22 cellular contexts compared by ENCODE assay signal in genomic region chr14:95250126-95250824, GRCh38.
DNase-seq lines count a peak whose midpoint lies in the region; ATAC-seq and TF ChIP-seq lines count a peak whose summit lies in the region.
"Had no signal": no experiment of that assay in that cellular context is flagged by ENCODE, and none has a peak within 500 bp of the region (broad histone marks: within the 10 kb centered on the region; RNA-seq: fewer than 3 reads in every experiment).

No MANE protein-coding gene starts in this region.

- no peak for TF ChIP-seq EP300 in ovary (IDR thresholded peaks at IDR 0.05)

- peak overlapping the region; percentile 41; the same call in 1 of the 2 replicates for H2AFZ ChIP-seq in OCI-LY7 (ENCODE audit: low read length)

- no peaks in the 10 kb centered on the region for H3K79me2 ChIP-seq in OCI-LY7 (ENCODE audit: insufficient read depth, low read depth, low read length)

- no TSS peak for BruUV-seq in OCI-LY7 (replicated peaks; lab: Mats Ljungman, UMichigan)

- H3K36me3 ChIP-seq in OCI-LY7 (ENCODE audit: insufficient read depth, low read length) (no peaks in the 10 kb centered on the region), ovary (no peaks in the 10 kb centered on the region)
- H3K36me3 ChIP-seq: neutrophil, tibial artery had no signal

- no peak for TF ChIP-seq POLR2A in ovary (IDR thresholded peaks at IDR 0.05)

- no peak for ATAC-seq in HG03159 (IDR thresholded peaks at IDR 0.05; ENCODE audit: unreplicated experiment)
- ATAC-seq: effector memory CD8-positive, alpha-beta T cell had no signal

- DNase-seq in NCI-H510A treated with DMSO at 0.1 percent for 48 hours (lab: John Stamatoyannopoulos, UW): peak; percentile 48
- DNase-seq in NCI-H510A (lab: John Stamatoyannopoulos, UW): no peak
- peak; percentile 14 for DNase-seq in OCI-LY7 (ENCODE audit: low spot score)
- peak; percentile 14 for DNase-seq in kidney glomerular epithelial cell (lab: John Stamatoyannopoulos, UW)
- DNase-seq in ovary: no peak
- DNase-seq in T-helper 2 cell: no peak
- no peak for DNase-seq in GM19238 (ENCODE audit: insufficient read length, low spot score)
- DNase-seq: activated CD4-positive, alpha-beta T cell treated with anti-CD3 and anti-CD28 coated beads, Interleukin-2, amount 50 U/mL, for 48 hours; activated naive CD4-positive, alpha-beta T cell; activated T-cell treated with anti-CD3 and anti-CD28 coated beads for 4 hours; CD4-positive, alpha-beta T cell; cerebellar nuclear complex; effector memory CD8-positive, alpha-beta T cell; IMR-90; NCI-H1048; NCI-H2227 treated with DMSO at 0.1 percent for 48 hours; Right ventricle myocardium superior; T-helper 1 cell had no signal

- intact Hi-C loops in OCI-LY7 (cut with micrococcal nuclease; ENCODE audit: unreplicated experiment): no loop called here
- intact Hi-C loops in ovary (cut with DNase I): no loop called here

- CTCF ChIA-PET in OCI-LY7 (lab: Charles Lee; ENCODE audit: unreplicated experiment): no interaction called here

- 24 to 40% (median 31%) methylated on average over 6 of the region's 6 CpGs for WGBS in ovary, 3 donors

- H4K20me1 ChIP-seq in OCI-LY7 (ENCODE audit: insufficient read depth, low read length): no peaks in the 10 kb centered on the region

- H3K4me1 ChIP-seq in OCI-LY7 (ENCODE audit: insufficient read depth, low read length, poor library complexity, severe bottlenecking) (peaks cover 29% of the 10 kb centered on the region), ovary (ENCODE audit: insufficient read depth) (no peaks in the 10 kb centered on the region)

- TF ChIP-seq CTCF in OCI-LY7 (conservative IDR thresholded peaks at IDR 0.05; ENCODE audit: low read length) (no peak), ovary (IDR thresholded peaks at IDR 0.05) (no peak)

- no peaks in the 10 kb centered on the region for H3K27me3 ChIP-seq in ovary
- H3K27me3 ChIP-seq: neutrophil, tibial artery had no signal

- no peak overlapping the region for H3K4me3 ChIP-seq in OCI-LY7 (ENCODE audit: low read depth, low read length, poor library complexity, severe bottlenecking)
- H3K4me3 ChIP-seq in ovary: no peak overlapping the region
- H3K4me3 ChIP-seq: tibial artery had no signal

- no peaks in the 10 kb centered on the region for H3K9me2 ChIP-seq in OCI-LY7 (ENCODE audit: insufficient read depth, low read length)

- H3K27ac ChIP-seq in OCI-LY7 (ENCODE audit: low read depth, low read length, poor library complexity, severe bottlenecking): no peak overlapping the region
- no peak overlapping the region for H3K27ac ChIP-seq in ovary
- H3K27ac ChIP-seq: HL-60, neutrophil, tibial artery had no signal

- H3K4me2 ChIP-seq in OCI-LY7 (ENCODE audit: low read length): peak overlapping the region; percentile 38

- POLR2A ChIA-PET in OCI-LY7 (lab: Charles Lee): interaction anchor here (0.6 to 1.0 kb wide), 2 partner anchors 26 to 99 kb away, joined by 3 to 4 read pairs; no protein-coding TSS in a partner anchor

- H3K9me3 ChIP-seq in OCI-LY7 (ENCODE audit: low read length) (no peaks in the 10 kb centered on the region), ovary (no peaks in the 10 kb centered on the region)
- H3K9me3 ChIP-seq: neutrophil, tibial artery had no signal

Comparison
In these comparisons a context has a peak if more than half of its experiments do, and no peak if none do; other contexts are left out.
1. DNase-seq: peak in NCI-H510A treated with DMSO at 0.1 percent for 48 hours (single experiment), OCI-LY7 (single experiment) and kidney glomerular epithelial cell (single experiment); none in NCI-H510A (single experiment), ovary (0 of 5), T-helper 2 cell (0 of 5) and GM19238 (single experiment).